17 cellular contexts compared by ENCODE assay signal in genomic region chr19:43598445-43599240, GRCh38. TPM values are rescaled to one million over a fixed set of nuclear protein-coding genes. Genes with fewer than 3 reads are reported as not detected.
A peak's percentile ranks its signal among the peaks of the same experiment; 100 is the strongest.
DNase-seq lines count a peak whose midpoint lies in the region; ATAC-seq lines count a peak whose summit lies in the region.
"Had no signal": no experiment of that assay in that cellular context is flagged by ENCODE, and none has a peak within 500 bp of the region (broad histone marks: within the 10 kb centered on the region; RNA-seq: fewer than 3 reads in every experiment).

No MANE protein-coding gene starts in this region.

- H3K36me3 ChIP-seq in mesenchymal stem cell (ENCODE audit: control insufficient read depth in 1 of 2, insufficient read depth in 2 of 2, low read depth in 1 of 2, low read length in 2 of 2): peaks cover 28 to 48% of the 10 kb centered on the region in 2 experiments

- H3K4me2 ChIP-seq in mesenchymal stem cell (ENCODE audit: low read length, poor library complexity, severe bottlenecking): no peak overlapping the region

- POLR2A ChIA-PET in T-cell (lab: Charles Lee): interaction anchor here in 1 of 2 donors (0.6 kb wide), 1 partner anchor 61 kb away, joined by 3 read pairs; no protein-coding TSS in a partner anchor

- peak overlapping the region; percentile 24 for H3K4me3 Mint-ChIP-seq in activated naive CD4-positive, alpha-beta T cell treated with anti-CD3 and anti-CD28 coated beads, Interleukin-2, amount 50 U/mL, for 24 hours
- H3K4me3 Mint-ChIP-seq in T-cell: peak overlapping the region in 2 of 3 donors; percentile 6 to 99
- H3K4me3 Mint-ChIP-seq in stimulated activated naive CD8-positive, alpha-beta T cell treated with anti-CD3 and anti-CD28 coated beads, Interleukin-15, amount 100 ng/mL, for 72 hours: no peak overlapping the region

- H3K9me3 Mint-ChIP-seq in activated naive CD4-positive, alpha-beta T cell treated with anti-CD3 and anti-CD28 coated beads, Interleukin-2, amount 50 U/mL, for 24 hours: no peaks in the 10 kb centered on the region
- H3K9me3 Mint-ChIP-seq in T-cell: no peaks in the 10 kb centered on the region
- H3K9me3 Mint-ChIP-seq in stimulated activated naive CD8-positive, alpha-beta T cell treated with anti-CD3 and anti-CD28 coated beads, Interleukin-15, amount 100 ng/mL, for 72 hours: no peaks in the 10 kb centered on the region

- peaks cover 34% of the 10 kb centered on the region for H3K79me1 ChIP-seq in mesenchymal stem cell (replicated peaks; ENCODE audit: low read length, poor library complexity, severe bottlenecking)

- H3K4me1 Mint-ChIP-seq in activated naive CD4-positive, alpha-beta T cell treated with anti-CD3 and anti-CD28 coated beads, Interleukin-2, amount 50 U/mL, for 24 hours: peaks cover 30% of the 10 kb centered on the region
- peaks cover 37 to 41% (median 40%) of the 10 kb centered on the region in 3 donors for H3K4me1 Mint-ChIP-seq in T-cell
- H3K4me1 Mint-ChIP-seq in stimulated activated naive CD8-positive, alpha-beta T cell treated with anti-CD3 and anti-CD28 coated beads, Interleukin-15, amount 100 ng/mL, for 72 hours: peaks cover 43% of the 10 kb centered on the region

- H3K27ac ChIP-seq in mesenchymal stem cell (ENCODE audit: low read length, poor library complexity, severe bottlenecking): no peak overlapping the region
- H3K27ac ChIP-seq: brain microvascular endothelial cell, hepatocyte had no signal

- no peak for DNase-seq in activated naive CD4-positive, alpha-beta T cell (lab: John Stamatoyannopoulos, UW)
- DNase-seq in T-cell: no peak
- DNase-seq in mesenchymal stem cell: no peak
- DNase-seq in stimulated activated naive CD8-positive, alpha-beta T cell treated with anti-CD3 and anti-CD28 coated beads, Interleukin-15, amount 100 ng/mL, for 72 hours: no peak
- DNase-seq in inferior parietal cortex (ENCODE audit: extremely low spot score): no peak
- no peak for DNase-seq in HUDEP-2 (lab: John Stamatoyannopoulos, UW; ENCODE audit: unreplicated experiment in 76 of 76)
- DNase-seq: activated CD8-positive, alpha-beta memory T cell treated with anti-CD3 and anti-CD28 coated beads for 24 hours; activated gamma-delta T cell treated with Interleukin-2 at 50 U/mL for 16 hours; brain microvascular endothelial cell; Calu3; midbrain; NCI-H146; NCI-H446 treated with DMSO at 0.1 percent for 48 hours; SK-N-SH had no signal

- ATAC-seq in T-cell (replicated peaks in 1 of 4) (no peak), HG02588 (IDR thresholded peaks at IDR 0.05; ENCODE audit: unreplicated experiment) (no peak)
- ATAC-seq in stimulated activated naive CD8-positive, alpha-beta T cell treated with anti-CD3 and anti-CD28 coated beads, Interleukin-15, amount 100 ng/mL, for 72 hours: no peak

- peak overlapping the region in 1 of 2 experiments; percentile 96 for H3K4me3 ChIP-seq in mesenchymal stem cell (ENCODE audit: insufficient read depth in 1 of 2, low read depth in 1 of 2, low read length in 2 of 2)
- H3K4me3 ChIP-seq: hepatocyte had no signal

- no peak overlapping the region for H2BK5ac ChIP-seq in mesenchymal stem cell (ENCODE audit: low read depth, low read length, poor library complexity, severe bottlenecking)

- H4K91ac ChIP-seq in mesenchymal stem cell (ENCODE audit: low read length): no peak overlapping the region

- peaks cover 3% of the 10 kb centered on the region for H3K36me3 Mint-ChIP-seq in activated naive CD4-positive, alpha-beta T cell treated with anti-CD3 and anti-CD28 coated beads, Interleukin-2, amount 50 U/mL, for 24 hours
- H3K36me3 Mint-ChIP-seq in T-cell: peaks cover 5% of the 10 kb centered on the region

- no peak overlapping the region for H3K27ac Mint-ChIP-seq in activated naive CD4-positive, alpha-beta T cell treated with anti-CD3 and anti-CD28 coated beads, Interleukin-2, amount 50 U/mL, for 24 hours
- H3K27ac Mint-ChIP-seq in T-cell: peak overlapping the region in 1 of 2 donors; percentile 6
- H3K27ac Mint-ChIP-seq in stimulated activated naive CD8-positive, alpha-beta T cell treated with anti-CD3 and anti-CD28 coated beads, Interleukin-15, amount 100 ng/mL, for 72 hours: peak overlapping the region; percentile 13 to 67

- H3K23ac ChIP-seq in mesenchymal stem cell (ENCODE audit: low read length in 2 of 2): no peak overlapping the region

- 97% methylated on average over 19 of the region's 19 CpGs for WGBS in mesenchymal stem cell

- no peak overlapping the region for H3K4ac ChIP-seq in mesenchymal stem cell (ENCODE audit: low read depth in 1 of 2, low read length in 2 of 2)

- H3K9ac ChIP-seq in mesenchymal stem cell (ENCODE audit: low read length): peak overlapping the region; percentile 99

- H3K27me3 ChIP-seq in mesenchymal stem cell (ENCODE audit: control insufficient read depth in 1 of 2, insufficient read depth in 1 of 2, low read length in 2 of 2): no peaks in the 10 kb centered on the region
- H3K27me3 ChIP-seq: brain microvascular endothelial cell, hepatocyte had no signal

- H3K4me1 ChIP-seq in mesenchymal stem cell (ENCODE audit: control insufficient read depth, insufficient read depth, low read depth, low read length): peaks cover 13% of the 10 kb centered on the region

- H3K9me3 ChIP-seq in mesenchymal stem cell (ENCODE audit: control insufficient read depth, low read length): no peaks in the 10 kb centered on the region
- H3K9me3 ChIP-seq: SK-N-SH had no signal

- no peak overlapping the region for H3K18ac ChIP-seq in mesenchymal stem cell (ENCODE audit: low read depth in 1 of 2, low read length in 2 of 2)

- H2BK12ac ChIP-seq in mesenchymal stem cell (ENCODE audit: low read length in 2 of 2): no peak overlapping the region

- no peak overlapping the region for H2AK5ac ChIP-seq in mesenchymal stem cell (ENCODE audit: low read length, severe bottlenecking)

- H4K8ac ChIP-seq in mesenchymal stem cell (ENCODE audit: low read length): no peak overlapping the region

- no peak overlapping the region for H2BK120ac ChIP-seq in mesenchymal stem cell (ENCODE audit: low read depth, low read length)

- no peak overlapping the region for H3K14ac ChIP-seq in mesenchymal stem cell (ENCODE audit: low read length in 2 of 2)

- no peak overlapping the region for H2AFZ ChIP-seq in mesenchymal stem cell (ENCODE audit: low read depth, low read length)
- H2AFZ ChIP-seq: hepatocyte had no signal

- H2BK15ac ChIP-seq in mesenchymal stem cell (ENCODE audit: low read depth, poor library complexity, severe bottlenecking): no peak overlapping the region

- no peaks in the 10 kb centered on the region for H3K27me3 Mint-ChIP-seq in activated naive CD4-positive, alpha-beta T cell treated with anti-CD3 and anti-CD28 coated beads, Interleukin-2, amount 50 U/mL, for 24 hours
- no peaks in the 10 kb centered on the region for H3K27me3 Mint-ChIP-seq in T-cell
- H3K27me3 Mint-ChIP-seq in stimulated activated naive CD8-positive, alpha-beta T cell treated with anti-CD3 and anti-CD28 coated beads, Interleukin-15, amount 100 ng/mL, for 72 hours: no peaks in the 10 kb centered on the region

- CTCF ChIA-PET in T-cell (lab: Charles Lee): interaction anchor here in 1 of 2 donors (1.3 kb wide), 1 partner anchor 44 kb away, joined by 4 read pairs; no protein-coding TSS in a partner anchor

RNA-seq across cellular contexts. Expression of gene ZNF576, which starts 2.2 kb away (rescaled TPM):
- total RNA-seq in T-cell: 10 to 100 TPM in 3 of 5 donors, 1 to 10 TPM in 2; 5.4 to 19.6 (median 16.9) TPM
- 14.6 TPM for polyA plus RNA-seq in mesenchymal stem cell (2013, experiment 1 of 2)
- polyA plus RNA-seq in mesenchymal stem cell (2013, experiment 2 of 2): 14.8 TPM

RNA-seq across cellular contexts. Expression of gene IRGQ, which starts 2.7 kb away (rescaled TPM):
- total RNA-seq in T-cell: 10 to 100 TPM; 17.5 to 30.2 (median 19.9) TPM
- 8.9 TPM for polyA plus RNA-seq in mesenchymal stem cell (2013, experiment 1 of 2)
- polyA plus RNA-seq in mesenchymal stem cell (2013, experiment 2 of 2): 8.8 TPM

RNA-seq across cellular contexts. Expression of gene SRRM5, which starts 13.2 kb away (rescaled TPM):
- total RNA-seq in T-cell: 1 to 10 TPM in 4 of 5 donors, under 1 TPM in 1; 0.55 to 1.6 (median 1.2) TPM
- polyA plus RNA-seq in mesenchymal stem cell (2013, experiment 1 of 2): 0.12 TPM
- 0.07 TPM for polyA plus RNA-seq in mesenchymal stem cell (2013, experiment 2 of 2)

RNA-seq across cellular contexts. Expression of gene ZNF428, which starts 20.8 kb away (rescaled TPM):
- total RNA-seq in T-cell: 10 to 100 TPM; 28.9 to 35.2 (median 34.5) TPM
- 22.9 TPM for polyA plus RNA-seq in mesenchymal stem cell (2013, experiment 1 of 2)
- 23.3 TPM for polyA plus RNA-seq in mesenchymal stem cell (2013, experiment 2 of 2)

RNA-seq across cellular contexts. Expression of gene PINLYP, which starts 23.0 kb away (rescaled TPM):
- 1 to 10 TPM in 3 of 5 donors, under 1 TPM in 2; 0.28 to 2.5 (median 1.5) TPM for total RNA-seq in T-cell
- polyA plus RNA-seq in mesenchymal stem cell (2013, experiment 1 of 2): 0.17 TPM
- 0.21 TPM for polyA plus RNA-seq in mesenchymal stem cell (2013, experiment 2 of 2)

Comparison
In these comparisons a context has a peak if more than half of its experiments do, and no peak if none do; other contexts are left out.
1. H3K4me3 Mint-ChIP-seq: peak in activated naive CD4-positive, alpha-beta T cell treated with anti-CD3 and anti-CD28 coated beads, Interleukin-2, amount 50 U/mL, for 24 hours (single experiment) and T-cell (2 of 3); none in stimulated activated naive CD8-positive, alpha-beta T cell treated with anti-CD3 and anti-CD28 coated beads, Interleukin-15, amount 100 ng/mL, for 72 hours (0 of 2).